1 cellular context compared by ENCODE assay signal in genomic region chr19:7069042-7069903, GRCh38.
TF ChIP-seq lines count a peak whose summit lies in the region.

ZNF557 (plus strand) TSS chr19:7069703; CDS start chr19:7075075, 5,372 bp downstream.

TF ChIP-seq in HepG2, 621 proteins besides CTCF, POLR2A, EP300 and RAD21 (continued from another document and continues in another):
- no peak for TF ChIP-seq GPBP1L1 (CRISPR knock-in tag; IDR thresholded peaks at IDR 0.05)
- peak; percentile 76; the same call in 1 of the 2 replicates for TF ChIP-seq ZMAT3 (CRISPR knock-in tag; conservative IDR thresholded peaks at IDR 0.05)
- TF ChIP-seq U2AF1 (optimal IDR thresholded peaks at IDR 0.05; ENCODE audit: low read depth, low read length): no peak
- TF ChIP-seq ZSCAN30 (CRISPR knock-in tag; IDR thresholded peaks at IDR 0.05): no peak
- TF ChIP-seq ZNF619 (CRISPR knock-in tag; IDR thresholded peaks at IDR 0.05): no peak
- TF ChIP-seq SETDB1 (CRISPR knock-in tag; IDR thresholded peaks at IDR 0.05; ENCODE audit: borderline replicate concordance): no peak
- no peak for TF ChIP-seq ZNF101 (CRISPR knock-in tag; IDR thresholded peaks at IDR 0.05; ENCODE audit: borderline replicate concordance, low read depth)
- no peak for TF ChIP-seq NCOA5 (CRISPR knock-in tag; IDR thresholded peaks at IDR 0.05)
- no peak for TF ChIP-seq MAFK (conservative IDR thresholded peaks at IDR 0.05 in 1 of 2, IDR thresholded peaks at IDR 0.05 in 1 of 2; ENCODE audit: low read length in 2 of 2)
- peak; percentile 28; the same call in 1 of the 2 replicates for TF ChIP-seq TBX2 (CRISPR knock-in tag; IDR thresholded peaks at IDR 0.05; ENCODE audit: borderline replicate concordance)
- no peak for TF ChIP-seq ZKSCAN5 (CRISPR knock-in tag; IDR thresholded peaks at IDR 0.05)
- no peak for TF ChIP-seq ZNF530 (CRISPR knock-in tag; IDR thresholded peaks at IDR 0.05; ENCODE audit: low read depth)
- no peak for TF ChIP-seq ZBTB1 (CRISPR knock-in tag; IDR thresholded peaks at IDR 0.05; ENCODE audit: borderline replicate concordance)
- no peak for TF ChIP-seq ZFP36L2 (CRISPR knock-in tag; IDR thresholded peaks at IDR 0.05)
- no peak for TF ChIP-seq JUND (CRISPR knock-in tag; IDR thresholded peaks at IDR 0.05)
- TF ChIP-seq, protein P1, sequence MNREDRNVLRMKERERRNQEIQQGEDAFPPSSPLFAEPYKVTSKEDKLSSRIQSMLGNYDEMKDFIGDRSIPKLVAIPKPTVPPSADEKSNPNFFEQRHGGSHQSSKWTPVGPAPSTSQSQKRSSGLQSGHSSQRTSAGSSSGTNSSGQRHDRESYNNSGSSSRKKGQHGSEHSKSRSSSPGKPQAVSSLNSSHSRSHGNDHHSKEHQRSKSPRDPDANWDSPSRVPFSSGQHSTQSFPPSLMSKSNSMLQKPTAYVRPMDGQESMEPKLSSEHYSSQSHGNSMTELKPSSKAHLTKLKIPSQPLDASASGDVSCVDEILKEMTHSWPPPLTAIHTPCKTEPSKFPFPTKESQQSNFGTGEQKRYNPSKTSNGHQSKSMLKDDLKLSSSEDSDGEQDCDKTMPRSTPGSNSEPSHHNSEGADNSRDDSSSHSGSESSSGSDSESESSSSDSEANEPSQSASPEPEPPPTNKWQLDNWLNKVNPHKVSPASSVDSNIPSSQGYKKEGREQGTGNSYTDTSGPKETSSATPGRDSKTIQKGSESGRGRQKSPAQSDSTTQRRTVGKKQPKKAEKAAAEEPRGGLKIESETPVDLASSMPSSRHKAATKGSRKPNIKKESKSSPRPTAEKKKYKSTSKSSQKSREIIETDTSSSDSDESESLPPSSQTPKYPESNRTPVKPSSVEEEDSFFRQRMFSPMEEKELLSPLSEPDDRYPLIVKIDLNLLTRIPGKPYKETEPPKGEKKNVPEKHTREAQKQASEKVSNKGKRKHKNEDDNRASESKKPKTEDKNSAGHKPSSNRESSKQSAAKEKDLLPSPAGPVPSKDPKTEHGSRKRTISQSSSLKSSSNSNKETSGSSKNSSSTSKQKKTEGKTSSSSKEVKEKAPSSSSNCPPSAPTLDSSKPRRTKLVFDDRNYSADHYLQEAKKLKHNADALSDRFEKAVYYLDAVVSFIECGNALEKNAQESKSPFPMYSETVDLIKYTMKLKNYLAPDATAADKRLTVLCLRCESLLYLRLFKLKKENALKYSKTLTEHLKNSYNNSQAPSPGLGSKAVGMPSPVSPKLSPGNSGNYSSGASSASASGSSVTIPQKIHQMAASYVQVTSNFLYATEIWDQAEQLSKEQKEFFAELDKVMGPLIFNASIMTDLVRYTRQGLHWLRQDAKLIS (CRISPR knock-in tag; IDR thresholded peaks at IDR 0.05): no peak
- no peak for TF ChIP-seq ZNF615 (CRISPR knock-in tag; IDR thresholded peaks at IDR 0.05; ENCODE audit: borderline replicate concordance)
- TF ChIP-seq GPN1 (CRISPR knock-in tag; IDR thresholded peaks at IDR 0.05; ENCODE audit: borderline replicate concordance): no peak
- no peak for TF ChIP-seq HNRNPUL1 (IDR thresholded peaks at IDR 0.05; ENCODE audit: low read depth, low read length)
- TF ChIP-seq PLSCR1 (CRISPR knock-in tag; IDR thresholded peaks at IDR 0.05; ENCODE audit: borderline replicate concordance): no peak
- TF ChIP-seq ZNF557 (CRISPR knock-in tag; IDR thresholded peaks at IDR 0.05): 0 out of 2 replicates have a peak, but pooled peaks have one; percentile 40
- TF ChIP-seq ZMYM4 (CRISPR knock-in tag; IDR thresholded peaks at IDR 0.05): peak; percentile 43; the same call in 1 of the 2 replicates
- peak; percentile 78 for TF ChIP-seq YEATS4 (CRISPR knock-in tag; IDR thresholded peaks at IDR 0.05; ENCODE audit: borderline replicate concordance)
- no peak for TF ChIP-seq MBD4 (IDR thresholded peaks at IDR 0.05; ENCODE audit: borderline replicate concordance, low read length)
- TF ChIP-seq ARHGAP35 (CRISPR knock-in tag; IDR thresholded peaks at IDR 0.05; ENCODE audit: borderline replicate concordance): no peak; the same call in 1 of the 2 replicates
- TF ChIP-seq ZNF598 (CRISPR knock-in tag; IDR thresholded peaks at IDR 0.05; ENCODE audit: borderline replicate concordance): peak; percentile 70; the same call in 1 of the 2 replicates
- peak; percentile 96 for TF ChIP-seq POLR2G (IDR thresholded peaks at IDR 0.05; ENCODE audit: low read depth, low read length)
- peak; percentile 75 for TF ChIP-seq SP2 (CRISPR knock-in tag; IDR thresholded peaks at IDR 0.05)
- TF ChIP-seq CERS6 (CRISPR knock-in tag; IDR thresholded peaks at IDR 0.05): no peak
- 0 out of 2 replicates have a peak, but pooled peaks have one; percentile 52 for TF ChIP-seq ZNF773 (CRISPR knock-in tag; IDR thresholded peaks at IDR 0.05; ENCODE audit: borderline replicate concordance)
- no peak for TF ChIP-seq KDM3A (CRISPR knock-in tag; IDR thresholded peaks at IDR 0.05; ENCODE audit: low read depth)
- no peak for TF ChIP-seq AHR (CRISPR knock-in tag; IDR thresholded peaks at IDR 0.05)
- TF ChIP-seq MTERF4 (CRISPR knock-in tag; IDR thresholded peaks at IDR 0.05): 0 out of 2 replicates have a peak, but pooled peaks have one; percentile 12
- TF ChIP-seq, protein P2, sequence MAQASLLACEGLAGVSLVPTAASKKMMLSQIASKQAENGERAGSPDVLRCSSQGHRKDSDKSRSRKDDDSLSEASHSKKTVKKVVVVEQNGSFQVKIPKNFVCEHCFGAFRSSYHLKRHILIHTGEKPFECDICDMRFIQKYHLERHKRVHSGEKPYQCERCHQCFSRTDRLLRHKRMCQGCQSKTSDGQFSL (CRISPR knock-in tag; IDR thresholded peaks at IDR 0.05): no peak
- TF ChIP-seq HHEX (CRISPR knock-in tag; IDR thresholded peaks at IDR 0.05): no peak
- TF ChIP-seq BORCS8-MEF2B (CRISPR knock-in tag; IDR thresholded peaks at IDR 0.05): peak; percentile 34; the same call in 1 of the 2 replicates
- no peak for TF ChIP-seq RFXAP (CRISPR knock-in tag; IDR thresholded peaks at IDR 0.05; ENCODE audit: borderline replicate concordance)
- TF ChIP-seq, protein P3, sequence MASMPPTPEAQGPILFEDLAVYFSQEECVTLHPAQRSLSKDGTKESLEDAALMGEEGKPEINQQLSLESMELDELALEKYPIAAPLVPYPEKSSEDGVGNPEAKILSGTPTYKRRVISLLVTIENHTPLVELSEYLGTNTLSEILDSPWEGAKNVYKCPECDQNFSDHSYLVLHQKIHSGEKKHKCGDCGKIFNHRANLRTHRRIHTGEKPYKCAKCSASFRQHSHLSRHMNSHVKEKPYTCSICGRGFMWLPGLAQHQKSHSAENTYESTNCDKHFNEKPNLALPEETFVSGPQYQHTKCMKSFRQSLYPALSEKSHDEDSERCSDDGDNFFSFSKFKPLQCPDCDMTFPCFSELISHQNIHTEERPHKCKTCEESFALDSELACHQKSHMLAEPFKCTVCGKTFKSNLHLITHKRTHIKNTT (CRISPR knock-in tag; IDR thresholded peaks at IDR 0.05): no peak
- no peak for TF ChIP-seq HINFP (CRISPR knock-in tag; IDR thresholded peaks at IDR 0.05; ENCODE audit: low read depth)
- peak; percentile 30; the same call in 1 of the 2 replicates for TF ChIP-seq ZNF331 (CRISPR knock-in tag; IDR thresholded peaks at IDR 0.05)
- TF ChIP-seq KIAA2018 (CRISPR knock-in tag; IDR thresholded peaks at IDR 0.05; ENCODE audit: borderline replicate concordance): 0 out of 2 replicates have a peak, but pooled peaks have one; percentile 64
- TF ChIP-seq SUZ12 (IDR thresholded peaks at IDR 0.05; ENCODE audit: low read depth, low read length): no peak
- TF ChIP-seq ZFP36 (IDR thresholded peaks at IDR 0.05; ENCODE audit: borderline replicate concordance, low read depth, low read length, partially characterized antibody): no peak
- peak; percentile 33; the same call in 1 of the 2 replicates for TF ChIP-seq NRL (CRISPR knock-in tag; IDR thresholded peaks at IDR 0.05; ENCODE audit: borderline replicate concordance)
- TF ChIP-seq MTF2 (CRISPR knock-in tag; IDR thresholded peaks at IDR 0.05; ENCODE audit: borderline replicate concordance): peak; percentile 48; the same call in 1 of the 2 replicates
- TF ChIP-seq HNRNPL (IDR thresholded peaks at IDR 0.05; ENCODE audit: low read depth, low read length): 0 out of 2 replicates have a peak, but pooled peaks have one; percentile 36
- no peak for TF ChIP-seq NCOA2 (CRISPR knock-in tag; IDR thresholded peaks at IDR 0.05)
